In the genomic region with DNA sequence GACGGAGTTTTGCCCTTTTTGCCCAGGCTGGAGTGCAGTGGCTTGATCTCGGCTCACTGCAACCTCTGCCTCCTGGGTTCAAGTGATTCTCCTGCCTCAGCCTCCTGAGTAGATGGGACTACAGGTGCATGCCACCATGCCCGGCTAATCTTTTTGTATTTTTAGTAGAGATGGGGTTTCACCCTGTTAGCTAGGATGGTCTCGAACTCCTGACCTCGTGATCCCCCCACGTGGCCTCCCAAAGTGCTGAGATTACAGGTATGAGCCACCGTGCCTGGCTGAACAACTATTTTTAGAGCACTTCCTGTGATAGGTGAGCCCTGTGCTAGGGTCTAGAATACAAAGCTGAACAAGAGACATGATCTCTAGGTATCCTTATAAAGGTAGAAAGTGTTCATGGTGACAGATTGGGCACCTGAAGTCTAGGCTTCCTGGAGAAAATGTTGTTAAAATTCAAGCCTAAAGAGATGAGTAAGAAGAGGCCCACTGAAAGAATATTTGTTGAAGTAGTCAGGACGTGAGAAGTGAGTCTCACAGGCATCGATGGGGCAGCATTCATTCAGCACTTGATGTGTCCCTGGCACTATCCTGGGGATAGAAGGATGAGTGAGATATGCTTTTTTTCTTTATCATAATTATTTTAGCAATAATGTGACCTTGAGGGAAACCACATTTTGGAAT, we compare ENCODE assay signal across 14 cellular contexts. TPM values are rescaled to one million over a fixed set of nuclear protein-coding genes. Genes with fewer than 3 reads are reported as not detected.
DNase-seq lines count a peak whose midpoint lies in the region; ATAC-seq and TF ChIP-seq lines count a peak whose summit lies in the region.
"Had no signal": no experiment of that assay in that cellular context is flagged by ENCODE, and none has a peak within 500 bp of the region (broad histone marks: within the 10 kb centered on the region; RNA-seq: fewer than 3 reads in every experiment).

No MANE protein-coding gene starts in this region.

- peak overlapping the region in 1 of 8 donors; percentile 31 for H3K4me3 Mint-ChIP-seq in CD4-positive, alpha-beta memory T cell
- H3K4me3 Mint-ChIP-seq: H9, neural crest cell had no signal

- no TSS peak for BruUV-seq in A673 (replicated peaks; lab: Mats Ljungman, UMichigan)

- no peak for DNase-seq in A673 (ENCODE audit: low spot score)
- DNase-seq in CD4-positive, alpha-beta memory T cell: no peak
- no peak for DNase-seq in RWPE1 (ENCODE audit: low spot score)
- no peak for DNase-seq in HCEC 1CT
- no peak for DNase-seq in upper lobe of left lung
- no peak for DNase-seq in SKM-1 treated with dmso at 0.1 percent for 144 hours (lab: John Stamatoyannopoulos, UW; ENCODE audit: unreplicated experiment)
- no peak for DNase-seq in H7
- DNase-seq: H9; NCI-H2029 treated with DMSO at 0.1 percent for 48 hours; Right ventricle myocardium superior; stimulated activated CD4-positive, alpha-beta T cell treated with anti-CD3 and anti-CD28 coated beads, Interleukin-2, amount 100 ng/mL, for 24 hours had no signal

- CTCF ChIA-PET in A673 (lab: Charles Lee): no interaction called here
- CTCF ChIA-PET in CD4-positive, alpha-beta memory T cell (lab: Charles Lee; ENCODE audit: partially characterized antibody): interaction anchor here (1.2 kb wide), 1 partner anchor 12 kb away, joined by 3 read pairs; no protein-coding TSS in a partner anchor
- CTCF ChIA-PET in RWPE1 (lab: Yijun Ruan, JAX): no interaction called here

- H3K27me3 ChIP-seq in A673 (replicated peaks; ENCODE audit: insufficient read depth, low read depth, low read length, poor library complexity): no peaks in the 10 kb centered on the region
- no peaks in the 10 kb centered on the region for H3K27me3 ChIP-seq in CD4-positive, alpha-beta memory T cell (ENCODE audit: insufficient read depth, low read length)
- H3K27me3 ChIP-seq in gastroesophageal sphincter: no peaks in the 10 kb centered on the region
- H3K27me3 ChIP-seq in upper lobe of left lung: no peaks in the 10 kb centered on the region
- H3K27me3 ChIP-seq in H7 (ENCODE audit: control insufficient read depth, insufficient read depth, low read length): no peaks in the 10 kb centered on the region

- ATAC-seq in gastroesophageal sphincter (no peak), upper lobe of left lung (ENCODE audit: low FRiP score in 2 of 2) (no peak)

- H3K9me3 Mint-ChIP-seq in CD4-positive, alpha-beta memory T cell: peaks cover 0 to 3% (median 0%) of the 10 kb centered on the region in 8 donors
- H3K9me3 Mint-ChIP-seq: H9 had no signal

- no peaks in the 10 kb centered on the region for H3K27me3 Mint-ChIP-seq in CD4-positive, alpha-beta memory T cell

- H3K27ac ChIP-seq in A673 (ENCODE audit: low read depth, low read length, poor library complexity, severe bottlenecking): peak overlapping the region; percentile 9
- H3K27ac ChIP-seq in CD4-positive, alpha-beta memory T cell (ENCODE audit: low read depth, low read length): no peak overlapping the region
- H3K27ac ChIP-seq in RWPE1: 0 out of 2 replicates have a peak overlapping the region, but pooled peaks have one; percentile 2
- peak overlapping the region in 3 of 4 donors; percentile 45 to 56 (median 56) for H3K27ac ChIP-seq in gastroesophageal sphincter
- H3K27ac ChIP-seq in upper lobe of left lung: peak overlapping the region in 1 of 4 donors; percentile 32
- H3K27ac ChIP-seq: C4-2B had no signal

- no peak for TF ChIP-seq EP300 in gastroesophageal sphincter (IDR thresholded peaks at IDR 0.05)
- TF ChIP-seq EP300 in upper lobe of left lung (IDR thresholded peaks at IDR 0.05): no peak

- TF ChIP-seq POLR2A in gastroesophageal sphincter (IDR thresholded peaks at IDR 0.05): no peak
- TF ChIP-seq POLR2A in upper lobe of left lung (IDR thresholded peaks at IDR 0.05): no peak

- no peak overlapping the region for H3K4me3 ChIP-seq in A673 (ENCODE audit: low read depth, low read length, poor library complexity, severe bottlenecking)
- no peak overlapping the region for H3K4me3 ChIP-seq in CD4-positive, alpha-beta memory T cell (ENCODE audit: low read length in 2 of 2)
- H3K4me3 ChIP-seq in gastroesophageal sphincter: no peak overlapping the region
- no peak overlapping the region for H3K4me3 ChIP-seq in upper lobe of left lung
- no peak overlapping the region for H3K4me3 ChIP-seq in H7 (ENCODE audit: insufficient read depth, low read depth, low read length)

- H3K27ac Mint-ChIP-seq in CD4-positive, alpha-beta memory T cell: peak overlapping the region in 6 of 7 donors; percentile 4 to 56 (median 47)

- WGBS in gastroesophageal sphincter (ENCODE audit: low coverage in 1 of 2), 2 donors: 32 to 70% methylated on average over 3 to 5 of the region's 9 CpGs
- WGBS in upper lobe of left lung, 2 donors: 68 to 79% methylated on average over 9 of the region's 9 CpGs

- no peaks in the 10 kb centered on the region for H3K9me3 ChIP-seq in A673 (ENCODE audit: low read depth, low read length, poor library complexity, severe bottlenecking)
- H3K9me3 ChIP-seq in CD4-positive, alpha-beta memory T cell (ENCODE audit: control insufficient read depth in 1 of 2, low read length in 2 of 2): no peaks in the 10 kb centered on the region
- H3K9me3 ChIP-seq in gastroesophageal sphincter: no peaks in the 10 kb centered on the region
- no peaks in the 10 kb centered on the region for H3K9me3 ChIP-seq in upper lobe of left lung

- H3K4me1 ChIP-seq in A673 (ENCODE audit: insufficient read depth, low read length, poor library complexity, severe bottlenecking) (peaks cover 35% of the 10 kb centered on the region), gastroesophageal sphincter (peaks cover 0 to 54% (median 6%) of the 10 kb centered on the region in 3 donors), upper lobe of left lung (peaks cover 5 to 14% (median 8%) of the 10 kb centered on the region in 4 donors)
- peaks cover 27% of the 10 kb centered on the region for H3K4me1 ChIP-seq in CD4-positive, alpha-beta memory T cell (ENCODE audit: insufficient read depth, low read length)

- intact Hi-C loops in A673 (cut with micrococcal nuclease; ENCODE audit: unreplicated experiment): no loop called here
- intact Hi-C loops in CD4-positive, alpha-beta memory T cell (cut with micrococcal nuclease): loop anchor here (10.0 kb wide), 3 partner anchors 237 to 1613 kb away; a partner anchor contains a TSS

- peaks cover 0 to 3% of the 10 kb centered on the region in 2 donors for H3K36me3 Mint-ChIP-seq in CD4-positive, alpha-beta memory T cell

- H3K36me3 ChIP-seq in A673 (ENCODE audit: insufficient read depth, low read length, poor library complexity, severe bottlenecking) (no peaks in the 10 kb centered on the region), gastroesophageal sphincter (no peaks in the 10 kb centered on the region), upper lobe of left lung (no peaks in the 10 kb centered on the region), H7 (replicated peaks; ENCODE audit: control insufficient read depth, insufficient read depth, low read length) (no peaks in the 10 kb centered on the region)
- no peaks in the 10 kb centered on the region for H3K36me3 ChIP-seq in CD4-positive, alpha-beta memory T cell (ENCODE audit: insufficient read depth, low read length)

- POLR2A ChIA-PET in A673 (lab: Charles Lee; ENCODE audit: low non-redundant PET): no interaction called here
- POLR2A ChIA-PET in CD4-positive, alpha-beta memory T cell (lab: Charles Lee; ENCODE audit: partially characterized antibody): no interaction called here
- POLR2A ChIA-PET in RWPE1 (lab: Yijun Ruan, JAX; ENCODE audit: low non-redundant PET): no interaction called here

- TF ChIP-seq CTCF in A673 (conservative IDR thresholded peaks at IDR 0.05; ENCODE audit: low read depth, low read length): no peak
- TF ChIP-seq CTCF in RWPE1 (conservative IDR thresholded peaks at IDR 0.05; ENCODE audit: low read depth): no peak
- TF ChIP-seq CTCF in gastroesophageal sphincter (IDR thresholded peaks at IDR 0.05): no peak
- TF ChIP-seq CTCF in upper lobe of left lung (IDR thresholded peaks at IDR 0.05): no peak

- peaks cover 29 to 45% (median 38%) of the 10 kb centered on the region in 4 donors for H3K4me1 Mint-ChIP-seq in CD4-positive, alpha-beta memory T cell

RNA-seq across cellular contexts. Expression of a gene that starts 5.0 kb away (rescaled TPM):
- 23.4 and 24.8 TPM in 2 replicates for total RNA-seq in A673 (2021)
- total RNA-seq in CD4-positive, alpha-beta memory T cell: 10 to 100 TPM; 28.3 to 29.1 TPM
- polyA plus RNA-seq in CD4-positive, alpha-beta memory T cell: 1 to 10 TPM; 2.0 to 9.2 TPM
- 10 to 100 TPM in 3 of 4 donors, 1 to 10 TPM in 1; 8.5 to 26.8 (median 16.8) TPM for total RNA-seq in gastroesophageal sphincter
- total RNA-seq in upper lobe of left lung: 10 to 100 TPM in 5 of 6 donors, 1 to 10 TPM in 1; 9.0 to 27.2 (median 14.8) TPM
- total RNA-seq in H7 (2014; rRNA removed; shearing (Covaris generic)): 9.1 and 12.0 TPM in 2 replicates
